ENCODE assay signal across 10 cellular contexts in genomic region chr19:41945135-41945766, GRCh38. TPM values are rescaled to one million over a fixed set of nuclear protein-coding genes. Genes with fewer than 3 reads are reported as not detected.
DNase-seq lines count a peak whose midpoint lies in the region; ATAC-seq, FAIRE-seq and TF ChIP-seq lines count a peak whose summit lies in the region.
"Had no signal": no experiment of that assay in that cellular context is flagged by ENCODE, and none has a peak within 500 bp of the region (broad histone marks: within the 10 kb centered on the region; RNA-seq: fewer than 3 reads in every experiment).

No MANE protein-coding gene starts in this region.

- peak overlapping the region; percentile 94 for H3K27ac Mint-ChIP-seq in activated CD8-positive, alpha-beta T cell treated with anti-CD3 and anti-CD28 coated beads for 36 hours
- H3K27ac Mint-ChIP-seq in naive thymus-derived CD4-positive, alpha-beta T cell: peak overlapping the region; percentile 84 to 100 (median 96)

- peaks cover 23 to 41% of the 10 kb centered on the region in 2 donors for H3K4me1 ChIP-seq in naive thymus-derived CD4-positive, alpha-beta T cell (ENCODE audit: control insufficient read depth in 2 of 2, insufficient read depth in 2 of 2, low read length in 2 of 2)

- ATAC-seq in GM19035 (IDR thresholded peaks at IDR 0.05; ENCODE audit: unreplicated experiment) (peak; percentile 73), HG03103 (IDR thresholded peaks at IDR 0.05; ENCODE audit: low read depth, unreplicated experiment) (peak; percentile 74)
- peak; percentile 87 for ATAC-seq in activated CD8-positive, alpha-beta T cell treated with anti-CD3 and anti-CD28 coated beads for 36 hours
- ATAC-seq in naive thymus-derived CD4-positive, alpha-beta T cell: peak; percentile 96

- no peaks in the 10 kb centered on the region for H3K27me3 ChIP-seq in naive thymus-derived CD4-positive, alpha-beta T cell (ENCODE audit: control insufficient read depth in 2 of 2, insufficient read depth in 2 of 2, low read length in 2 of 2)

- H3K9me3 Mint-ChIP-seq in activated CD8-positive, alpha-beta T cell treated with anti-CD3 and anti-CD28 coated beads for 36 hours: no peaks in the 10 kb centered on the region
- H3K9me3 Mint-ChIP-seq in naive thymus-derived CD4-positive, alpha-beta T cell: no peaks in the 10 kb centered on the region

- peak; percentile 99 for DNase-seq in activated CD8-positive, alpha-beta T cell treated with anti-CD3 and anti-CD28 coated beads for 36 hours
- peak; percentile 45 to 90 (median 82) for DNase-seq in naive thymus-derived CD4-positive, alpha-beta T cell
- no peak for DNase-seq in SIG-M5 treated with dmso at 0.1 percent for 504 hours (lab: John Stamatoyannopoulos, UW; ENCODE audit: unreplicated experiment)
- no peak for DNase-seq in SKM-1 treated with dmso at 0.1 percent for 144 hours (lab: John Stamatoyannopoulos, UW; ENCODE audit: unreplicated experiment)
- DNase-seq in D721Med (ENCODE audit: insufficient read length, low spot score): no peak
- DNase-seq in NCI-H446 treated with DMSO at 0.1 percent for 48 hours (lab: John Stamatoyannopoulos, UW): no peak
- DNase-seq: IMR-90 had no signal

- intact Hi-C loops in activated CD8-positive, alpha-beta T cell treated with anti-CD3 and anti-CD28 coated beads for 36 hours (cut with micrococcal nuclease): loop anchor here (5.0 kb wide), 2 partner anchors 58 to 73 kb away; no protein-coding TSS in a partner anchor
- intact Hi-C loops in naive thymus-derived CD4-positive, alpha-beta T cell (cut with micrococcal nuclease): loop anchor here (1.0 to 2.0 kb wide), 3 partner anchors 16 to 70 kb away; partner anchors contain the start of gene ERFL (in 1 of the 2)

- H3K4me3 ChIP-seq in naive thymus-derived CD4-positive, alpha-beta T cell (ENCODE audit: low read length): no peak overlapping the region

- no peaks in the 10 kb centered on the region for H3K9me3 ChIP-seq in naive thymus-derived CD4-positive, alpha-beta T cell (ENCODE audit: control insufficient read depth in 2 of 3, low read length in 3 of 3)

- peaks cover 3% of the 10 kb centered on the region for H3K36me3 Mint-ChIP-seq in activated CD8-positive, alpha-beta T cell treated with anti-CD3 and anti-CD28 coated beads for 36 hours (ENCODE audit: low read depth)
- no peaks in the 10 kb centered on the region for H3K36me3 Mint-ChIP-seq in naive thymus-derived CD4-positive, alpha-beta T cell

- no peak for FAIRE-seq in D721Med (lab: Jason Lieb, UNC)

- H3K27me3 Mint-ChIP-seq in activated CD8-positive, alpha-beta T cell treated with anti-CD3 and anti-CD28 coated beads for 36 hours: peaks cover 8% of the 10 kb centered on the region
- peaks cover 0 to 16% (median 4%) of the 10 kb centered on the region in 5 donors for H3K27me3 Mint-ChIP-seq in naive thymus-derived CD4-positive, alpha-beta T cell

- CTCF ChIA-PET in activated CD8-positive, alpha-beta T cell treated with anti-CD3 and anti-CD28 coated beads for 36 hours (lab: Charles Lee): interaction anchor here (0.8 to 9.8 kb wide), 15 partner anchors 8 to 109 kb away, joined by 3 to 110 read pairs (median 6); partner anchors contain the start of genes RABAC1 and RPS19
- CTCF ChIA-PET in naive thymus-derived CD4-positive, alpha-beta T cell (lab: Charles Lee): interaction anchor here (0.7 to 4.2 kb wide), 4 partner anchors 38 to 85 kb away, joined by 3 to 26 read pairs (median 14); partner anchors contain the start of gene RPS19

- TF ChIP-seq CTCF in activated CD8-positive, alpha-beta T cell treated with anti-CD3 and anti-CD28 coated beads for 36 hours (IDR thresholded peaks at IDR 0.05): no peak
- no peak for TF ChIP-seq CTCF in D721Med (IDR thresholded peaks at IDR 0.05; ENCODE audit: insufficient read depth, missing control alignments)

- no peaks in the 10 kb centered on the region for H3K36me3 ChIP-seq in naive thymus-derived CD4-positive, alpha-beta T cell (ENCODE audit: control insufficient read depth in 2 of 3, insufficient read depth in 3 of 3, low read length in 3 of 3)

- peaks cover 61% of the 10 kb centered on the region for H3K4me1 Mint-ChIP-seq in activated CD8-positive, alpha-beta T cell treated with anti-CD3 and anti-CD28 coated beads for 36 hours (ENCODE audit: low read depth)
- H3K4me1 Mint-ChIP-seq in naive thymus-derived CD4-positive, alpha-beta T cell: peaks cover 27 to 50% (median 41%) of the 10 kb centered on the region in 7 donors

- POLR2A ChIA-PET in activated CD8-positive, alpha-beta T cell treated with anti-CD3 and anti-CD28 coated beads for 36 hours (lab: Charles Lee): interaction anchor here (0.9 to 5.2 kb wide), 17 partner anchors 8 to 86 kb away, joined by 3 to 78 read pairs (median 4); partner anchors contain the start of genes ARHGEF1, CD79A, ERFL and RABAC1
- POLR2A ChIA-PET in naive thymus-derived CD4-positive, alpha-beta T cell (lab: Charles Lee): interaction anchor here (0.9 to 9.3 kb wide), 11 partner anchors 8 to 85 kb away, joined by 3 to 106 read pairs (median 5); partner anchors contain the start of genes ARHGEF1, CD79A, RABAC1 and RPS19

- peak overlapping the region; percentile 56 for H3K4me3 Mint-ChIP-seq in activated CD8-positive, alpha-beta T cell treated with anti-CD3 and anti-CD28 coated beads for 36 hours
- H3K4me3 Mint-ChIP-seq in naive thymus-derived CD4-positive, alpha-beta T cell: peak overlapping the region in 9 of 10 donors; percentile 39 to 77 (median 60)

- peak overlapping the region; percentile 57 for H3K27ac ChIP-seq in naive thymus-derived CD4-positive, alpha-beta T cell (ENCODE audit: low read depth, low read length)

RNA-seq across cellular contexts. Expression of gene RABAC1, which starts 13.9 kb away (rescaled TPM):
- 10 to 100 TPM; 49.6 to 52.4 TPM for total RNA-seq in activated CD8-positive, alpha-beta T cell treated with anti-CD3 and anti-CD28 coated beads for 36 hours
- 10 to 100 TPM; 70.4 to 90.9 (median 78.1) TPM for total RNA-seq in naive thymus-derived CD4-positive, alpha-beta T cell
- 100 to 1,000 TPM; 171 to 187 TPM for polyA plus RNA-seq in naive thymus-derived CD4-positive, alpha-beta T cell

RNA-seq across cellular contexts. Expression of gene ERFL, which starts 17.0 kb away (rescaled TPM):
- 1 to 10 TPM; 1.5 to 1.6 TPM for total RNA-seq in activated CD8-positive, alpha-beta T cell treated with anti-CD3 and anti-CD28 coated beads for 36 hours
- 10 to 100 TPM in 2 of 5 experiments, 1 to 10 TPM in 3; 3.0 to 15.0 (median 8.0) TPM for total RNA-seq in naive thymus-derived CD4-positive, alpha-beta T cell
- not detected for polyA plus RNA-seq in naive thymus-derived CD4-positive, alpha-beta T cell
- total RNA-seq: glomerular endothelial cell, IMR-90 had no signal
- polyA plus RNA-seq: IMR-90 had no signal

RNA-seq across cellular contexts. Expression of gene ATP1A3, which starts 48.8 kb away (rescaled TPM):
- total RNA-seq in activated CD8-positive, alpha-beta T cell treated with anti-CD3 and anti-CD28 coated beads for 36 hours: 1 to 10 TPM; 5.5 to 5.9 TPM
- total RNA-seq in naive thymus-derived CD4-positive, alpha-beta T cell: 1 to 10 TPM; 1.3 to 5.0 (median 2.9) TPM
- polyA plus RNA-seq in naive thymus-derived CD4-positive, alpha-beta T cell: 1 to 10 TPM in 1 of 2 donors, under 1 TPM in 1; 0.54 to 2.7 TPM

Comparison
In these comparisons a context has a peak if more than half of its experiments do, and no peak if none do; other contexts are left out.
1. DNase-seq: peak in activated CD8-positive, alpha-beta T cell treated with anti-CD3 and anti-CD28 coated beads for 36 hours (single experiment) and naive thymus-derived CD4-positive, alpha-beta T cell (9 of 9); none in SIG-M5 treated with dmso at 0.1 percent for 504 hours (single experiment), SKM-1 treated with dmso at 0.1 percent for 144 hours (single experiment), D721Med (single experiment) and NCI-H446 treated with DMSO at 0.1 percent for 48 hours (single experiment).
2. Peak in every context shown above with its lines, with median percentiles within 50 percentile points of each other: ATAC-seq.